In the genomic region with DNA sequence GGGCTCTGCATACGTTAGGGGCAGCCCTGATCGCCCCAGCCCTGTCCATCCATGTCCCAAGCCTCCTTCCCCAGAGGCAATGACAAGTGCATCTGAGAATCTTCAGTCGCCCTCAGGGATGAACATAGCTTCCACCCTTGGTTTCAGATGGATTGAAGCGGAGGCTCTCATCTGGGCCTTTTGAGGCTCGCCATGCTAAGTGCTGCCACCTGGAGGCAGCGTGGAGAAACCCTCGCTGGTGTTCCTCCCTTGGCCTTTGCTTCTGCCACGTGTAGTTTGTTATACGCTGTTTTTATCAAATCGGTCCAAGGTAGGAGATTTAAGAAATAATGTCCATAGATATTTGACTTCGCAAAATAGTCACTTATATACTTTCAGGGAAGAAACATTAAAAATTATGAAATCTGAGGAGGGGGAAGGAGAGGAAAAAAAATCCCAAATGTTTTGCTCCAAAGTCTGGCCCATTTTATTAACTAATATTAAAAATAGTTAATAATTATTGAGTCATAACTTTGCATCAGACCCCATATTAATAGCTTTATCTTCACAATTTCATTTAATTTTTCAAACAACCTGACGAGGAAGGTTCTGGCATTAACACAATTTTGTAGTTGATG, we compare ENCODE assay signal across 8 cellular contexts. TPM values are rescaled to one million over a fixed set of nuclear protein-coding genes. Genes with fewer than 3 reads are reported as not detected.
DNase-seq lines count a peak whose midpoint lies in the region; ATAC-seq and TF ChIP-seq lines count a peak whose summit lies in the region.

No MANE protein-coding gene starts in this region.

- H3K9me3 ChIP-seq in left ventricle myocardium inferior (replicated peaks) = no peaks in the 10 kb centered on the region

- intact Hi-C loops in left ventricle myocardium inferior (cut with micrococcal nuclease) = no loop called here

- TF ChIP-seq CTCF in GM06990 (IDR thresholded peaks at IDR 0.05; ENCODE audit: insufficient read depth, low read length, poor library complexity, severe bottlenecking) (peak; percentile 93), left ventricle myocardium inferior (IDR thresholded peaks at IDR 0.05; ENCODE audit: borderline replicate concordance) (peak; percentile 90)

- H3K36me3 ChIP-seq in GM06990 (ENCODE audit: control insufficient read depth, insufficient read depth, low read length) = no peaks in the 10 kb centered on the region
- no peaks in the 10 kb centered on the region for H3K36me3 ChIP-seq in left ventricle myocardium inferior

- H3K27me3 ChIP-seq in GM06990 (replicated peaks; ENCODE audit: control insufficient read depth, insufficient read depth, low read length) = no peaks in the 10 kb centered on the region; the same call in none of the 2 replicates
- no peaks in the 10 kb centered on the region for H3K27me3 ChIP-seq in left ventricle myocardium inferior (ENCODE audit: low read depth)

- H3K4me3 ChIP-seq in GM06990 (replicated peaks; ENCODE audit: low read depth, low read length) = no peak overlapping the region
- H3K4me3 ChIP-seq in left ventricle myocardium inferior = no peak overlapping the region
- no peak overlapping the region for H3K4me3 ChIP-seq in skeletal muscle cell (ENCODE audit: low read depth, low read length)

- peak; percentile 18 for DNase-seq in GM06990 (ENCODE audit: extremely low read depth, insufficient read length)
- DNase-seq in Kasumi-1 (lab: John Stamatoyannopoulos, UW) = peak; percentile 63 to 78
- peak; percentile 30 to 51 for DNase-seq in SW 1271 (lab: John Stamatoyannopoulos, UW)
- DNase-seq in activated naive CD8-positive, alpha-beta T cell treated with anti-CD3 and anti-CD28 coated beads, Interleukin-2, amount 50 U/mL, for 16 hours (ENCODE audit: low read depth, low spot score) = peak; percentile 16
- DNase-seq in left ventricle myocardium inferior = peak; percentile 48
- DNase-seq in skeletal muscle cell (ENCODE audit: low read depth) = peak; percentile 13

- peaks cover 14% of the 10 kb centered on the region for H3K4me1 ChIP-seq in left ventricle myocardium inferior

- ATAC-seq in GM21786 (IDR thresholded peaks at IDR 0.05; ENCODE audit: unreplicated experiment) (peak; percentile 89), GM19328 (IDR thresholded peaks at IDR 0.05; ENCODE audit: unreplicated experiment) (no peak)

- no peak overlapping the region for H3K27ac ChIP-seq in left ventricle myocardium inferior (replicated peaks)

RNA-seq across cellular contexts. Expression of gene LRRC10, which starts 28.8 kb away (rescaled TPM):
- total RNA-seq in left ventricle myocardium inferior = 43.8 TPM

RNA-seq across cellular contexts. Expression of gene CCT2, which starts 54.2 kb away (rescaled TPM):
- total RNA-seq in left ventricle myocardium inferior = 91.7 TPM

RNA-seq across cellular contexts. Expression of gene BEST3, which starts 59.6 kb away (rescaled TPM):
- 0.80 TPM for total RNA-seq in left ventricle myocardium inferior

Comparison
In these comparisons a context has a peak if more than half of its experiments do, and no peak if none do; other contexts are left out.
1. DNase-seq: peak in every context shown above with its lines; median percentile 70 in Kasumi-1; 48 in left ventricle myocardium inferior; 40 in SW 1271; 18 in GM06990; 16 in activated naive CD8-positive, alpha-beta T cell treated with anti-CD3 and anti-CD28 coated beads, Interleukin-2, amount 50 U/mL, for 16 hours; 13 in skeletal muscle cell.